Comparison of ENCODE assay signal across 7 cellular contexts in the genomic region with DNA sequence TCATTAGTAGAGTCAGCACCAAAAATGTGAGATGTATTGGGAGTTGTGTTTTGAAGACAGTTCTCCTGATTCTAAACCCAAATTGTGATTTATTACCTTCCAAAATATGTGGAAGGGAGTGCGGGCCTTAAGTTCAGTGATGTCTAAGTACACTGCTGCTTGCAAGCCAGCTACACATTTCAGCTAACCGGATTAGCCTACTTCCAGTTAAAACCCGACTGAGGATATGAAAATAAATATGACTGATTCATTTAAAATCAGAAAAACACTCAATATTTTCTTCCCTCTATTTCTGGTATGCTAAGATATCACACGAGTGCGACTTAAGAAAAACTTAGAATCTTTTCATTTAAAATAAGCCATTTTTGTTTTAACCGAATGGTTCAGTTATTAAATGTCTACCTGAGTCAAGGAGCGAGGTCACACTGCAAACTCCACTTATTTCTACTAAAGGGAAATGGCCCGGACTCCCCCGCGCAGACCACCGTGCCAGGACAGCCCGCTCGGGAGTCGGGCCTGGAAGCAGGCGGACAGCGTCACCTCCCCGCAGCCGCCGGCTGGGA. TPM values are rescaled to one million over a fixed set of nuclear protein-coding genes. Genes with fewer than 3 reads are reported as not detected.
DNase-seq lines count a peak whose midpoint lies in the region; ATAC-seq and TF ChIP-seq lines count a peak whose summit lies in the region.

No MANE protein-coding gene starts in this region.

- peak overlapping the region; percentile 80 for H4K8ac ChIP-seq in trophoblast cell (ENCODE audit: low read depth, low read length)

- no peak overlapping the region for H3K23ac ChIP-seq in trophoblast cell (ENCODE audit: low read length)

- H3K4me3 ChIP-seq in fibroblast of the aortic adventitia (ENCODE audit: low read depth, low read length), result peak overlapping the region; percentile 99
- H3K4me3 ChIP-seq in trophoblast cell (ENCODE audit: low read depth, low read length), result peak overlapping the region; percentile 88

- H3K27ac ChIP-seq in trophoblast cell (ENCODE audit: low read depth, low read length), result peak overlapping the region; percentile 62

- no CpG with 5 or more reads among the region's 19 CpGs for WGBS in trophoblast cell (ENCODE audit: extremely low coverage, insufficient coverage, insufficient read length)

- H3K79me1 ChIP-seq in trophoblast cell (ENCODE audit: low read length), result peaks cover 15% of the 10 kb centered on the region

- H3K9me3 ChIP-seq in trophoblast cell (ENCODE audit: insufficient read depth, low read depth, low read length), result no peaks in the 10 kb centered on the region

- peak overlapping the region; percentile 98 for H3K9ac ChIP-seq in trophoblast cell (ENCODE audit: low read length)

- H2BK12ac ChIP-seq in trophoblast cell (ENCODE audit: low read length), result peak overlapping the region; percentile 66

- H4K91ac ChIP-seq in trophoblast cell (ENCODE audit: low read depth, low read length), result peak overlapping the region; percentile 91

- H3K14ac ChIP-seq in trophoblast cell (ENCODE audit: low read length), result peak overlapping the region; percentile 95

- no peak for TF ChIP-seq CTCF in fibroblast of the aortic adventitia (IDR thresholded peaks at IDR 0.05; ENCODE audit: insufficient read depth, low read length)

- H2AFZ ChIP-seq in trophoblast cell (ENCODE audit: insufficient read depth, low read length, poor library complexity), result peak overlapping the region; percentile 96

- peaks cover 21% of the 10 kb centered on the region for H3K79me2 ChIP-seq in trophoblast cell (ENCODE audit: control insufficient read depth, insufficient read depth, low read length, poor library complexity)

- CTCF ChIA-PET in HEK293T (lab: Yijun Ruan, JAX), result interaction anchor here (0.6 to 1.0 kb wide), 4 partner anchors 8 to 41 kb away, joined by 3 to 4 read pairs (median 3); no protein-coding TSS in a partner anchor

- peak overlapping the region; percentile 97 for H3K18ac ChIP-seq in trophoblast cell (ENCODE audit: low read length)

- ATAC-seq in SK-N-SH treated with all-trans-retinoic acid at 6 μM for 48 hours (peak; percentile 68), GM19452 (IDR thresholded peaks at IDR 0.05; ENCODE audit: unreplicated experiment) (no peak)

- peaks cover 8 to 12% of the 10 kb centered on the region in 2 experiments for H3K36me3 ChIP-seq in trophoblast cell (ENCODE audit: control insufficient read depth in 1 of 2, insufficient read depth in 2 of 2, low read length in 2 of 2)

- peaks cover 9 to 22% of the 10 kb centered on the region in 2 experiments for H3K4me1 ChIP-seq in trophoblast cell (ENCODE audit: control insufficient read depth in 1 of 2, insufficient read depth in 2 of 2, low read length in 2 of 2)

- DNase-seq in HEK293T (ENCODE audit: extremely low spot score) (no peak), fibroblast of the aortic adventitia (ENCODE audit: low read depth) (peak; percentile 69), trophoblast cell (peak in 1 of 2 donors; percentile 42), dedifferentiated amniotic fluid mesenchymal stem cell (ENCODE audit: extremely low spot score) (no peak), inferior parietal cortex (ENCODE audit: extremely low spot score) (no peak)

- H2BK5ac ChIP-seq in trophoblast cell (ENCODE audit: low read depth, low read length, poor library complexity), result peak overlapping the region; percentile 91

- POLR2A ChIA-PET in HEK293T (lab: Yijun Ruan, JAX), result interaction anchor here (0.5 to 1.6 kb wide), 6 partner anchors 8 to 1134 kb away, joined by 3 to 9 read pairs (median 4); no protein-coding TSS in a partner anchor

- peak overlapping the region; percentile 76 for H3K4me2 ChIP-seq in trophoblast cell (ENCODE audit: low read length)

- H2AK5ac ChIP-seq in trophoblast cell (ENCODE audit: low read length), result no peak overlapping the region

- peak overlapping the region; percentile 65 for H2BK120ac ChIP-seq in trophoblast cell (ENCODE audit: insufficient read depth, low read length, poor library complexity)

- H4K12ac ChIP-seq in trophoblast cell (ENCODE audit: low read depth, low read length), result peak overlapping the region; percentile 74

- no peaks in the 10 kb centered on the region for H3K27me3 ChIP-seq in trophoblast cell (ENCODE audit: insufficient read depth, low read length)

- peak overlapping the region; percentile 99 for H3K4ac ChIP-seq in trophoblast cell (ENCODE audit: low read depth, low read length)

TF ChIP-seq in HEK293T, 16 proteins besides CTCF, POLR2A, EP300 and RAD21:
- no peak for TF ChIP-seq LEF1 (IDR thresholded peaks at IDR 0.05; ENCODE audit: borderline replicate concordance)
- TF ChIP-seq SUZ12 (IDR thresholded peaks at IDR 0.05), result no peak
- TF ChIP-seq, protein P1, sequence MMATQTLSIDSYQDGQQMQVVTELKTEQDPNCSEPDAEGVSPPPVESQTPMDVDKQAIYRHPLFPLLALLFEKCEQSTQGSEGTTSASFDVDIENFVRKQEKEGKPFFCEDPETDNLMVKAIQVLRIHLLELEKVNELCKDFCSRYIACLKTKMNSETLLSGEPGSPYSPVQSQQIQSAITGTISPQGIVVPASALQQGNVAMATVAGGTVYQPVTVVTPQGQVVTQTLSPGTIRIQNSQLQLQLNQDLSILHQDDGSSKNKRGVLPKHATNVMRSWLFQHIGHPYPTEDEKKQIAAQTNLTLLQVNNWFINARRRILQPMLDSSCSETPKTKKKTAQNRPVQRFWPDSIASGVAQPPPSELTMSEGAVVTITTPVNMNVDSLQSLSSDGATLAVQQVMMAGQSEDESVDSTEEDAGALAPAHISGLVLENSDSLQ (IDR thresholded peaks at IDR 0.05), result peak; percentile 13; the same call in 1 of the 2 replicates
- no peak for TF ChIP-seq SP1 (IDR thresholded peaks at IDR 0.05)
TF ChIP-seq in HEK293T: peak in this region for 1.

TF ChIP-seq in SK-N-SH treated with all-trans-retinoic acid at 6 μM for 48 hours, 23 proteins besides CTCF, POLR2A, EP300 and RAD21:
- TF ChIP-seq ARNTL (CRISPR knock-in tag; IDR thresholded peaks at IDR 0.05; ENCODE audit: borderline replicate concordance, low read depth) (no peak), ZNF70 (CRISPR knock-in tag; IDR thresholded peaks at IDR 0.05) (peak; percentile 73)

RNA-seq across cellular contexts. Expression of a gene that starts 0.8 kb away (rescaled TPM):
- 92.4 and 267 TPM in 2 replicates for total RNA-seq in fibroblast of the aortic adventitia (ENCODE audit: low replicate concordance)
- polyA plus RNA-seq in trophoblast cell (2013), result 83.4 and 89.8 TPM in 2 replicates
